Comparison of ENCODE assay signal across 10 cellular contexts in the genomic region with DNA sequence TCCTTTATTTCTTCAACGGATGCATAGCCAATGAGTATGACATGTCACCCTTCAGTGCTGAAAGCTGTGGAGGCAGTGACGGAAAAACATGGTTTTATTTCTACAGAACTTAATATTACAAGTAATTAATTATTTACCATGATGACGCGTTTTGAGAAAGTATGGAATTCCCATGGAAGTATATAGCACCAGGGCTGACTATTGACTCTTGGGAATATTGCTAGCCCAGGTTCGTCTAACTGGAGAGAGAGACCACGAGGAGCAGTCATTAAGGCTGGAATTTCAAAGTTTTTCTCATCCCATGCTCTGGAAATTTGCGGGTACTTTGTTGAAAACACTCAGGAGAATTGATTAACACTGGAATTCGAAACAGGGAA.
DNase-seq lines count a peak whose midpoint lies in the region; ATAC-seq, FAIRE-seq and TF ChIP-seq lines count a peak whose summit lies in the region.
"Had no signal": no experiment of that assay in that cellular context is flagged by ENCODE, and none has a peak within 500 bp of the region (broad histone marks: within the 10 kb centered on the region; RNA-seq: fewer than 3 reads in every experiment).

No MANE protein-coding gene starts in this region.

- H4K20me1 ChIP-seq in MM.1S (ENCODE audit: insufficient read depth, low read length) (no peaks in the 10 kb centered on the region), neural cell (ENCODE audit: insufficient read depth) (no peaks in the 10 kb centered on the region)

- H3K27ac ChIP-seq in MM.1S (ENCODE audit: low read length) (no peak overlapping the region), neural cell (ENCODE audit: low read length) (no peak overlapping the region)

- no peak for DNase-seq in MM.1S
- no peak for DNase-seq in bronchial epithelial cell (ENCODE audit: low read depth)
- DNase-seq in posterior vena cava (ENCODE audit: low spot score), result no peak
- no peak for DNase-seq in MV-4-11 (lab: John Stamatoyannopoulos, UW)
- DNase-seq: NCI-H2081 had no signal

- H3K4me2 ChIP-seq in MM.1S (ENCODE audit: low read depth, low read length), result peak overlapping the region; percentile 76
- H3K4me2 ChIP-seq in neural cell (ENCODE audit: low read length), result no peak overlapping the region

- H3F3A ChIP-seq in MM.1S (ENCODE audit: insufficient read depth, low read length) (0 out of 2 replicates have a peak, but pooled peaks cover 5% of the 10 kb centered on the region), neural cell (ENCODE audit: insufficient read depth, low read length, poor library complexity, severe bottlenecking) (no peaks in the 10 kb centered on the region)

- H3K27me3 ChIP-seq in MM.1S (replicated peaks; ENCODE audit: insufficient read depth, low read length) (no peaks in the 10 kb centered on the region; the same call in 1 of the 2 replicates), bronchial epithelial cell (ENCODE audit: control insufficient read depth, insufficient read depth, low read length) (no peaks in the 10 kb centered on the region), neural cell (ENCODE audit: insufficient read depth, low read depth, low read length) (peaks cover 69% of the 10 kb centered on the region)

- H3K9me2 ChIP-seq in MM.1S (replicated peaks; ENCODE audit: insufficient read depth, low read length) (no peaks in the 10 kb centered on the region), neural cell (ENCODE audit: insufficient read depth, low read length) (no peaks in the 10 kb centered on the region)

- H3K9me3 ChIP-seq in MM.1S (replicated peaks; ENCODE audit: insufficient read depth, low read length) (no peaks in the 10 kb centered on the region), neural cell (ENCODE audit: low read length) (no peaks in the 10 kb centered on the region)

- ATAC-seq in HG03175 (IDR thresholded peaks at IDR 0.05; ENCODE audit: unreplicated experiment), result no peak
- ATAC-seq in GM18907 (IDR thresholded peaks at IDR 0.05; ENCODE audit: unreplicated experiment), result no peak

- TF ChIP-seq EP300 in neural cell (conservative IDR thresholded peaks at IDR 0.05; ENCODE audit: poor library complexity, severe bottlenecking), result no peak

- H3K79me2 ChIP-seq in MM.1S (ENCODE audit: low read length) (no peaks in the 10 kb centered on the region), neural cell (replicated peaks; ENCODE audit: insufficient read depth, low read length) (no peaks in the 10 kb centered on the region)

- no peak for TF ChIP-seq RAD21 in neural cell (conservative IDR thresholded peaks at IDR 0.05)

- H3K9ac ChIP-seq in MM.1S (ENCODE audit: low read length) (peak overlapping the region; percentile 7; the same call in 1 of the 2 replicates), neural cell (ENCODE audit: low read length) (no peak overlapping the region)

- peaks cover 5% of the 10 kb centered on the region; the same call in 1 of the 2 replicates for H3K4me1 ChIP-seq in MM.1S (ENCODE audit: low read length)

- FAIRE-seq in bronchial epithelial cell (lab: Jason Lieb, UNC), result no peak
- FAIRE-seq: colon had no signal

- H3K36me3 ChIP-seq in MM.1S (replicated peaks; ENCODE audit: insufficient read depth, low read length) (no peaks in the 10 kb centered on the region), bronchial epithelial cell (ENCODE audit: control insufficient read depth, insufficient read depth, low read length) (no peaks in the 10 kb centered on the region), neural cell (ENCODE audit: insufficient read depth, low read length) (no peaks in the 10 kb centered on the region)

- peak overlapping the region; percentile 79 for H3K4me3 ChIP-seq in GM08714 (ENCODE audit: low read length)
- peak overlapping the region; percentile 61 for H3K4me3 ChIP-seq in MM.1S (ENCODE audit: low read length)
- H3K4me3 ChIP-seq in bronchial epithelial cell (ENCODE audit: low read depth, low read length), result peak overlapping the region; percentile 51
- peak overlapping the region; percentile 65 for H3K4me3 ChIP-seq in neural cell (ENCODE audit: low read length)

- intact Hi-C loops in posterior vena cava (cut with DNase I), result no loop called here

- no peak for TF ChIP-seq CTCF in MM.1S (IDR thresholded peaks at IDR 0.05; ENCODE audit: low read length)
- no peak for TF ChIP-seq CTCF in bronchial epithelial cell (IDR thresholded peaks at IDR 0.05; ENCODE audit: insufficient read depth, low read length, severe bottlenecking)
- no peak for TF ChIP-seq CTCF in neural cell (IDR thresholded peaks at IDR 0.05; ENCODE audit: poor library complexity, severe bottlenecking)

- H2AFZ ChIP-seq in MM.1S (ENCODE audit: low read length) (peak overlapping the region; percentile 42), neural cell (ENCODE audit: low read depth, low read length) (no peak overlapping the region)

TF ChIP-seq in neural cell, 6 proteins besides CTCF, POLR2A, EP300 and RAD21:
- no peak for TF ChIP-seq TAF1 (IDR thresholded peaks at IDR 0.05; ENCODE audit: low read depth)
- TF ChIP-seq POLR2AphosphoS5 (IDR thresholded peaks at IDR 0.05), result no peak
- no peak for TF ChIP-seq EZH2 (IDR thresholded peaks at IDR 0.05; ENCODE audit: borderline replicate concordance, insufficient read depth, low read length, poor library complexity, severe bottlenecking)
- TF ChIP-seq, protein P1, sequence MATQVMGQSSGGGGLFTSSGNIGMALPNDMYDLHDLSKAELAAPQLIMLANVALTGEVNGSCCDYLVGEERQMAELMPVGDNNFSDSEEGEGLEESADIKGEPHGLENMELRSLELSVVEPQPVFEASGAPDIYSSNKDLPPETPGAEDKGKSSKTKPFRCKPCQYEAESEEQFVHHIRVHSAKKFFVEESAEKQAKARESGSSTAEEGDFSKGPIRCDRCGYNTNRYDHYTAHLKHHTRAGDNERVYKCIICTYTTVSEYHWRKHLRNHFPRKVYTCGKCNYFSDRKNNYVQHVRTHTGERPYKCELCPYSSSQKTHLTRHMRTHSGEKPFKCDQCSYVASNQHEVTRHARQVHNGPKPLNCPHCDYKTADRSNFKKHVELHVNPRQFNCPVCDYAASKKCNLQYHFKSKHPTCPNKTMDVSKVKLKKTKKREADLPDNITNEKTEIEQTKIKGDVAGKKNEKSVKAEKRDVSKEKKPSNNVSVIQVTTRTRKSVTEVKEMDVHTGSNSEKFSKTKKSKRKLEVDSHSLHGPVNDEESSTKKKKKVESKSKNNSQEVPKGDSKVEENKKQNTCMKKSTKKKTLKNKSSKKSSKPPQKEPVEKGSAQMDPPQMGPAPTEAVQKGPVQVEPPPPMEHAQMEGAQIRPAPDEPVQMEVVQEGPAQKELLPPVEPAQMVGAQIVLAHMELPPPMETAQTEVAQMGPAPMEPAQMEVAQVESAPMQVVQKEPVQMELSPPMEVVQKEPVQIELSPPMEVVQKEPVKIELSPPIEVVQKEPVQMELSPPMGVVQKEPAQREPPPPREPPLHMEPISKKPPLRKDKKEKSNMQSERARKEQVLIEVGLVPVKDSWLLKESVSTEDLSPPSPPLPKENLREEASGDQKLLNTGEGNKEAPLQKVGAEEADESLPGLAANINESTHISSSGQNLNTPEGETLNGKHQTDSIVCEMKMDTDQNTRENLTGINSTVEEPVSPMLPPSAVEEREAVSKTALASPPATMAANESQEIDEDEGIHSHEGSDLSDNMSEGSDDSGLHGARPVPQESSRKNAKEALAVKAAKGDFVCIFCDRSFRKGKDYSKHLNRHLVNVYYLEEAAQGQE (IDR thresholded peaks at IDR 0.05; ENCODE audit: borderline replicate concordance), result no peak
- no peak for TF ChIP-seq MXI1 (conservative IDR thresholded peaks at IDR 0.05; ENCODE audit: poor library complexity, severe bottlenecking)
- TF ChIP-seq SMC3 (conservative IDR thresholded peaks at IDR 0.05; ENCODE audit: poor library complexity), result no peak
